In genomic region chr14:52801014-52801708, GRCh38 we compare ENCODE assay signal across 11 cellular contexts. TPM values are rescaled to one million over a fixed set of nuclear protein-coding genes. Genes with fewer than 3 reads are reported as not detected.
DNase-seq lines count a peak whose midpoint lies in the region; ATAC-seq and TF ChIP-seq lines count a peak whose summit lies in the region.
"Had no signal": no experiment of that assay in that cellular context is flagged by ENCODE, and none has a peak within 500 bp of the region (broad histone marks: within the 10 kb centered on the region; RNA-seq: fewer than 3 reads in every experiment).

No MANE protein-coding gene starts in this region.

- peaks cover 15% of the 10 kb centered on the region for H3K9me3 Mint-ChIP-seq in nephron progenitor cell

- peak overlapping the region; percentile 1 for H3K27ac Mint-ChIP-seq in nephron progenitor cell

- TF ChIP-seq CTCF in NB4 (IDR thresholded peaks at IDR 0.05; ENCODE audit: low read depth, low read length) (no peak), fibroblast of mammary gland (conservative IDR thresholded peaks at IDR 0.05; ENCODE audit: control insufficient read depth, insufficient read depth, low read depth, low read length) (no peak), nephron progenitor cell (IDR thresholded peaks at IDR 0.05) (no peak)

- H3K27me3 Mint-ChIP-seq in nephron progenitor cell (ENCODE audit: low read depth, poor library complexity) = peaks cover 8% of the 10 kb centered on the region

- in situ Hi-C loops in Caki2 (cut with HindIII; ENCODE audit: low pct_unique_long_range_greater_than_20kb, low sequenced_read_pairs) = no loop called here

- no peak overlapping the region for H3K4me3 Mint-ChIP-seq in nephron progenitor cell

- peaks cover 5% of the 10 kb centered on the region for H3K4me1 Mint-ChIP-seq in nephron progenitor cell

- DNase-seq in Caki2 (ENCODE audit: low read depth) (peak; percentile 47), NB4 (ENCODE audit: low read depth) (peak; percentile 28), fibroblast of mammary gland (ENCODE audit: low read depth) (peak; percentile 96), nephron progenitor cell (no peak), 8988T (no peak), LoVo (ENCODE audit: low spot score) (no peak)
- DNase-seq: islet precursor cell; NCI-H1417; stimulated activated CD4-positive, alpha-beta T cell treated with anti-CD3 and anti-CD28 coated beads, Interleukin-4, amount 100 ng/mL, for 1 hour had no signal

- no peak overlapping the region for H3K4me3 ChIP-seq in NB4 (ENCODE audit: low read depth, low read length)
- no peak overlapping the region for H3K4me3 ChIP-seq in fibroblast of mammary gland (ENCODE audit: control insufficient read depth, low read depth, low read length)

- no peaks in the 10 kb centered on the region for H3K36me3 Mint-ChIP-seq in nephron progenitor cell (ENCODE audit: low read depth)

- no peak for ATAC-seq in GM18502 (IDR thresholded peaks at IDR 0.05; ENCODE audit: poor library complexity, unreplicated experiment)
- no peak for ATAC-seq in HG03469 (IDR thresholded peaks at IDR 0.05; ENCODE audit: unreplicated experiment)

- no peak for TF ChIP-seq POLR2A in NB4 (IDR thresholded peaks at IDR 0.05; ENCODE audit: extremely low read depth, insufficient read length)

RNA-seq across cellular contexts. Expression of gene GNPNAT1, which starts 9.8 kb away (rescaled TPM):
- total RNA-seq in Caki2 (2014; rRNA removed; shearing (Covaris generic); ENCODE audit: low replicate concordance) = 19.5 and 24.0 TPM in 2 replicates

Comparison
In these comparisons a context has a peak if more than half of its experiments do, and no peak if none do; other contexts are left out.
1. DNase-seq: peak in Caki2 (single experiment), NB4 (single experiment) and fibroblast of mammary gland (single experiment); none in nephron progenitor cell (single experiment), 8988T (single experiment) and LoVo (single experiment).